ENCODE assay signal across 8 cellular contexts in genomic region chr19:12777217-12778019, GRCh38. TPM values are rescaled to one million over a fixed set of nuclear protein-coding genes. Genes with fewer than 3 reads are reported as not detected.
A peak's percentile ranks its signal among the peaks of the same experiment; 100 is the strongest.
DNase-seq lines count a peak whose midpoint lies in the region; ATAC-seq, FAIRE-seq and TF ChIP-seq lines count a peak whose summit lies in the region.

No MANE protein-coding gene starts in this region.

- peak; percentile 77 for TF ChIP-seq CTCF in A549 (IDR thresholded peaks at IDR 0.05)
- TF ChIP-seq CTCF in ascending aorta (IDR thresholded peaks at IDR 0.05): peak; percentile 97 to 98 (median 98)

- peak; percentile 56 to 75 for ATAC-seq in A549
- peak; percentile 33 for ATAC-seq in GM18520 (IDR thresholded peaks at IDR 0.05; ENCODE audit: unreplicated experiment)
- ATAC-seq in aorta (ENCODE audit: low FRiP score): peak; percentile 85

- peak overlapping the region; percentile 55 for H3K4me3 ChIP-seq in A549
- H3K4me3 ChIP-seq in ascending aorta: peak overlapping the region; percentile 68 to 70
- peak overlapping the region; percentile 19 to 55 for H3K4me3 ChIP-seq in aorta (ENCODE audit: low read length in 2 of 2)

- no peak for TF ChIP-seq EP300 in A549 (IDR thresholded peaks at IDR 0.05)

- H3K36me3 ChIP-seq in ascending aorta (no peaks in the 10 kb centered on the region), aorta (ENCODE audit: control insufficient read depth in 1 of 2, insufficient read depth in 2 of 2, low read length in 1 of 2) (no peaks in the 10 kb centered on the region)

- no peaks in the 10 kb centered on the region for H3K27me3 ChIP-seq in ascending aorta
- H3K27me3 ChIP-seq in aorta (ENCODE audit: control insufficient read depth in 1 of 2, insufficient read depth in 2 of 2, low read length in 1 of 2): no peaks in the 10 kb centered on the region

- WGBS in A549 (ENCODE audit: missing lambda C conversion rate): 14% methylated on average over 26 of the region's 43 CpGs
- WGBS in aorta, 2 donors: 5 to 6% methylated on average over 43 of the region's 43 CpGs

- POLR2A ChIA-PET in A549 (lab: Yijun Ruan, JAX): interaction anchor here (1.0 to 3.9 kb wide), 3 partner anchors 11 to 40 kb away, joined by 3 to 122 read pairs (median 24); partner anchors contain the start of genes GET3 and JUNB

- TF ChIP-seq POLR2A in A549 (IDR thresholded peaks at IDR 0.05; ENCODE audit: low read length): no peak

- DNase-seq in A549 (ENCODE audit: low read depth in 1 of 2, low spot score in 1 of 2) (peak in 1 of 2 experiments; percentile 77), NCI-H1105 (lab: John Stamatoyannopoulos, UW) (peak; percentile 74), T-helper 2 cell (peak; percentile 68 to 81 (median 70)), ascending aorta (ENCODE audit: low spot score in 2 of 2) (peak; percentile 43 to 89), hepatic stellate cell (ENCODE audit: low spot score) (peak; percentile 86), putamen (ENCODE audit: low spot score) (peak; percentile 75), aorta (peak; percentile 89 to 95)

- peak overlapping the region; percentile 91 to 99 for H3K27ac ChIP-seq in A549
- H3K27ac ChIP-seq in ascending aorta: peak overlapping the region; percentile 93 to 96
- peak overlapping the region; percentile 83 to 84 for H3K27ac ChIP-seq in aorta (ENCODE audit: low read depth in 1 of 2, low read length in 2 of 2)

- H3K4me1 ChIP-seq in A549: peaks cover 40% of the 10 kb centered on the region
- H3K4me1 ChIP-seq in ascending aorta: peaks cover 21 to 49% of the 10 kb centered on the region in 2 donors
- H3K4me1 ChIP-seq in aorta (ENCODE audit: control insufficient read depth in 1 of 2, insufficient read depth in 2 of 2, low read length in 2 of 2): no peaks in the 10 kb centered on the region

- TF ChIP-seq RAD21 in A549 (conservative IDR thresholded peaks at IDR 0.05 in 1 of 2, IDR thresholded peaks at IDR 0.05 in 1 of 2): peak; percentile 75 to 80

- peak overlapping the region; percentile 86 for H3K4me2 ChIP-seq in A549

- no peak for FAIRE-seq in A549 (lab: Jason Lieb, UNC)

- intact Hi-C loops in ascending aorta (cut with DNase I): loop anchor here (1.0 to 5.0 kb wide), 3 partner anchors 19 to 1590 kb away; partner anchors contain the start of genes IER2 and STX10
- intact Hi-C loops in aorta (cut with DNase I): loop anchor here (1.0 kb wide), 2 partner anchors 17 to 18 kb away; no protein-coding TSS in a partner anchor

- H3K9me3 ChIP-seq in A549: no peaks in the 10 kb centered on the region
- no peaks in the 10 kb centered on the region for H3K9me3 ChIP-seq in ascending aorta
- H3K9me3 ChIP-seq in aorta (ENCODE audit: control insufficient read depth, low read length): no peaks in the 10 kb centered on the region

- CTCF ChIA-PET in A549 (lab: Yijun Ruan, JAX): interaction anchor here (0.6 to 29.7 kb wide), 11 partner anchors 10 to 105 kb away, joined by 3 to 901 read pairs (median 5); partner anchors contain the start of genes BEST2, GET3, JUNB and PRDX2

TF ChIP-seq in A549, 52 proteins besides CTCF, POLR2A, EP300 and RAD21 (continues in another document):
- TF ChIP-seq EHF (CRISPR knock-in tag; IDR thresholded peaks at IDR 0.05): no peak
- TF ChIP-seq CBX2 (IDR thresholded peaks at IDR 0.05; ENCODE audit: borderline replicate concordance, low read depth): no peak
- no peak for TF ChIP-seq HES2 (IDR thresholded peaks at IDR 0.05)
- no peak for TF ChIP-seq RCOR1 (IDR thresholded peaks at IDR 0.05; ENCODE audit: low read depth, low read length)
- TF ChIP-seq NR3C1 (IDR thresholded peaks at IDR 0.05): no peak
- TF ChIP-seq, protein P1, sequence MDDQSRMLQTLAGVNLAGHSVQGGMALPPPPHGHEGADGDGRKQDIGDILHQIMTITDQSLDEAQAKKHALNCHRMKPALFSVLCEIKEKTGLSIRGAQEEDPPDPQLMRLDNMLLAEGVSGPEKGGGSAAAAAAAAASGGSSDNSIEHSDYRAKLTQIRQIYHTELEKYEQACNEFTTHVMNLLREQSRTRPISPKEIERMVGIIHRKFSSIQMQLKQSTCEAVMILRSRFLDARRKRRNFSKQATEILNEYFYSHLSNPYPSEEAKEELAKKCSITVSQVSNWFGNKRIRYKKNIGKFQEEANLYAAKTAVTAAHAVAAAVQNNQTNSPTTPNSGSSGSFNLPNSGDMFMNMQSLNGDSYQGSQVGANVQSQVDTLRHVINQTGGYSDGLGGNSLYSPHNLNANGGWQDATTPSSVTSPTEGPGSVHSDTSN (IDR thresholded peaks at IDR 0.05): no peak
- peak; percentile 16; the same call in 1 of the 2 replicates for TF ChIP-seq MAZ (IDR thresholded peaks at IDR 0.05; ENCODE audit: borderline replicate concordance, low read depth, low read length)
- peak; percentile 90 for TF ChIP-seq SMC3 (IDR thresholded peaks at IDR 0.05)
- TF ChIP-seq, protein P2, sequence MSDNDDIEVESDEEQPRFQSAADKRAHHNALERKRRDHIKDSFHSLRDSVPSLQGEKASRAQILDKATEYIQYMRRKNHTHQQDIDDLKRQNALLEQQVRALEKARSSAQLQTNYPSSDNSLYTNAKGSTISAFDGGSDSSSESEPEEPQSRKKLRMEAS (IDR thresholded peaks at IDR 0.05): peak; percentile 58
- TF ChIP-seq RARB (CRISPR knock-in tag; IDR thresholded peaks at IDR 0.05): no peak
- TF ChIP-seq PHF8 (IDR thresholded peaks at IDR 0.05; ENCODE audit: borderline replicate concordance, low read depth): no peak
- TF ChIP-seq NPAS2 (CRISPR knock-in tag; IDR thresholded peaks at IDR 0.05; ENCODE audit: borderline replicate concordance): no peak
- no peak for TF ChIP-seq CHD2 (IDR thresholded peaks at IDR 0.05; ENCODE audit: low read length, partially characterized antibody)
- no peak for TF ChIP-seq HDAC2 (IDR thresholded peaks at IDR 0.05)
- no peak for TF ChIP-seq HOXB13 (CRISPR knock-in tag; IDR thresholded peaks at IDR 0.05; ENCODE audit: low read depth)
- no peak for TF ChIP-seq HOXA7 (CRISPR knock-in tag; IDR thresholded peaks at IDR 0.05)

RNA-seq across cellular contexts. Expression of gene HOOK2, which starts 2.1 kb away (rescaled TPM):
- polyA plus RNA-seq in A549 (2011; rRNA removed) (8.3 and 10.1 TPM in 2 replicates), A549 (2017; fragmentation: RNase III; extraction: RNeasy Plus Mini Kit Qiagen cat#74134 plus additional on column Dnase treatment) (18.5 to 24.6 TPM (median 21.5 TPM) in 3 replicates), aorta (10 to 100 TPM; 14.4 to 92.5 TPM)
- 13.8 TPM in 2 replicates for polyA plus RNA-seq in A549 (2012; cell fraction: cytosol; rRNA removed)
- polyA plus RNA-seq in A549 (2012; cell fraction: nucleus; rRNA removed): 40.4 and 46.5 TPM in 2 replicates
- polyA minus RNA-seq in A549 (2011; rRNA and poly(A)+ RNA removed): 5.5 and 9.8 TPM in 2 replicates
- total RNA-seq in ascending aorta (58.5 TPM), aorta (10 to 100 TPM; 28.5 to 45.5 TPM)

RNA-seq across cellular contexts. Expression of gene JUNB, which starts 13.9 kb away (rescaled TPM):
- polyA plus RNA-seq in A549 (2011; rRNA removed): 72.5 and 94.7 TPM in 2 replicates
- polyA plus RNA-seq in A549 (2012; cell fraction: cytosol; rRNA removed): 165 and 253 TPM in 2 replicates
- 411 and 478 TPM in 2 replicates for polyA plus RNA-seq in A549 (2012; cell fraction: nucleus; rRNA removed)
- 47.2 to 57.7 TPM (median 55.6 TPM) in 3 replicates for polyA plus RNA-seq in A549 (2017; fragmentation: RNase III; extraction: RNeasy Plus Mini Kit Qiagen cat#74134 plus additional on column Dnase treatment)
- 30.8 and 31.4 TPM in 2 replicates for polyA minus RNA-seq in A549 (2011; rRNA and poly(A)+ RNA removed)
- 3,581 TPM for total RNA-seq in ascending aorta
- 100 to 1,000 TPM; 250 to 609 TPM for total RNA-seq in aorta
- 100 to 1,000 TPM in 1 of 2 donors, 10 to 100 TPM in 1; 97.0 to 623 TPM for polyA plus RNA-seq in aorta

RNA-seq across cellular contexts. Expression of gene PRDX2, which starts 24.2 kb away (rescaled TPM):
- polyA plus RNA-seq in A549 (2011; rRNA removed) (0.48 and 0.57 TPM in 2 replicates), A549 (2017; fragmentation: RNase III; extraction: RNeasy Plus Mini Kit Qiagen cat#74134 plus additional on column Dnase treatment) (0.49 to 0.91 TPM (median 0.84 TPM) in 3 replicates), aorta (100 to 1,000 TPM; 151 to 202 TPM)
- 1.1 and 1.3 TPM in 2 replicates for polyA plus RNA-seq in A549 (2012; cell fraction: cytosol; rRNA removed)
- 1.3 and 1.5 TPM in 2 replicates for polyA plus RNA-seq in A549 (2012; cell fraction: nucleus; rRNA removed)
- 0.49 and 0.95 TPM in 2 replicates for polyA minus RNA-seq in A549 (2011; rRNA and poly(A)+ RNA removed)
- total RNA-seq in ascending aorta (259 TPM), aorta (100 to 1,000 TPM in 1 of 2 donors, 10 to 100 TPM in 1; 90.5 to 118 TPM)

RNA-seq across cellular contexts. Expression of gene THSD8, which starts 24.5 kb away (rescaled TPM):
- polyA plus RNA-seq in A549 (2011; rRNA removed) (4.9 and 10.7 TPM in 2 replicates), A549 (2017; fragmentation: RNase III; extraction: RNeasy Plus Mini Kit Qiagen cat#74134 plus additional on column Dnase treatment) (not detected in 3 replicates), aorta (1 to 10 TPM in 1 of 2 donors, not detected in 1; 2.5 TPM)
- polyA plus RNA-seq in A549 (2012; cell fraction: cytosol; rRNA removed): not detected in 2 replicates
- 1.6 TPM in 1 of 2 replicates, not detected in the other for polyA plus RNA-seq in A549 (2012; cell fraction: nucleus; rRNA removed)
- polyA minus RNA-seq in A549 (2011; rRNA and poly(A)+ RNA removed): 8.4 and 11.0 TPM in 2 replicates
- total RNA-seq in ascending aorta (not detected), aorta (1 to 10 TPM in 1 of 2 donors, not detected in 1; 1.2 TPM)

RNA-seq across cellular contexts. Expression of gene BEST2, which starts 25.8 kb away (rescaled TPM):
- not detected in 2 replicates for polyA plus RNA-seq in A549 (2011; rRNA removed)
- 0.03 and 0.04 TPM in 2 replicates for polyA plus RNA-seq in A549 (2012; cell fraction: cytosol; rRNA removed)
- polyA plus RNA-seq in A549 (2012; cell fraction: nucleus; rRNA removed): 0.11 TPM in 1 of 2 replicates, not detected in the other
- not detected in 3 replicates for polyA plus RNA-seq in A549 (2017; fragmentation: RNase III; extraction: RNeasy Plus Mini Kit Qiagen cat#74134 plus additional on column Dnase treatment)
- not detected in 2 replicates for polyA minus RNA-seq in A549 (2011; rRNA and poly(A)+ RNA removed)
- not detected for total RNA-seq in ascending aorta
- total RNA-seq in aorta: not detected
- polyA plus RNA-seq in aorta: 1 to 10 TPM in 1 of 2 donors, not detected in 1; 2.5 TPM

Comparison
In these comparisons a context has a peak if more than half of its experiments do, and no peak if none do; other contexts are left out.
1. ATAC-seq: peak in every context shown above with its lines; median percentile 85 in aorta; 66 in A549; 33 in GM18520.